ENCODE assay signal across 1 cellular context in genomic region chr9:124771021-124771866, GRCh38.
TF ChIP-seq lines count a peak whose summit lies in the region.

Gene NR6A1, minus strand, starts transcription at chr9:124771311.

TF ChIP-seq in H1, 55 proteins besides CTCF, POLR2A, EP300 and RAD21:
- TF ChIP-seq SP4 (IDR thresholded peaks at IDR 0.05; ENCODE audit: low read length), result peak; percentile 88
- no peak for TF ChIP-seq NRF1 (IDR thresholded peaks at IDR 0.05; ENCODE audit: low read depth, low read length)
- no peak for TF ChIP-seq BACH1 (IDR thresholded peaks at IDR 0.05; ENCODE audit: low read length)
- no peak for TF ChIP-seq RNF2 (IDR thresholded peaks at IDR 0.05; ENCODE audit: borderline replicate concordance, low read depth, low read length, missing control alignments, poor library complexity, severe bottlenecking)
- TF ChIP-seq, protein P1, sequence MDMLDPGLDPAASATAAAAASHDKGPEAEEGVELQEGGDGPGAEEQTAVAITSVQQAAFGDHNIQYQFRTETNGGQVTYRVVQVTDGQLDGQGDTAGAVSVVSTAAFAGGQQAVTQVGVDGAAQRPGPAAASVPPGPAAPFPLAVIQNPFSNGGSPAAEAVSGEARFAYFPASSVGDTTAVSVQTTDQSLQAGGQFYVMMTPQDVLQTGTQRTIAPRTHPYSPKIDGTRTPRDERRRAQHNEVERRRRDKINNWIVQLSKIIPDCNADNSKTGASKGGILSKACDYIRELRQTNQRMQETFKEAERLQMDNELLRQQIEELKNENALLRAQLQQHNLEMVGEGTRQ (IDR thresholded peaks at IDR 0.05; ENCODE audit: low read length), result peak; percentile 78
- TF ChIP-seq, protein P2, sequence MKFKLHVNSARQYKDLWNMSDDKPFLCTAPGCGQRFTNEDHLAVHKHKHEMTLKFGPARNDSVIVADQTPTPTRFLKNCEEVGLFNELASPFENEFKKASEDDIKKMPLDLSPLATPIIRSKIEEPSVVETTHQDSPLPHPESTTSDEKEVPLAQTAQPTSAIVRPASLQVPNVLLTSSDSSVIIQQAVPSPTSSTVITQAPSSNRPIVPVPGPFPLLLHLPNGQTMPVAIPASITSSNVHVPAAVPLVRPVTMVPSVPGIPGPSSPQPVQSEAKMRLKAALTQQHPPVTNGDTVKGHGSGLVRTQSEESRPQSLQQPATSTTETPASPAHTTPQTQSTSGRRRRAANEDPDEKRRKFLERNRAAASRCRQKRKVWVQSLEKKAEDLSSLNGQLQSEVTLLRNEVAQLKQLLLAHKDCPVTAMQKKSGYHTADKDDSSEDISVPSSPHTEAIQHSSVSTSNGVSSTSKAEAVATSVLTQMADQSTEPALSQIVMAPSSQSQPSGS (IDR thresholded peaks at IDR 0.05; ENCODE audit: low read length), result peak; percentile 69; the same call in 1 of the 2 replicates
- TF ChIP-seq SIN3A (conservative IDR thresholded peaks at IDR 0.05 in 1 of 2, IDR thresholded peaks at IDR 0.05 in 1 of 2; ENCODE audit: low read depth in 1 of 2, low read length in 2 of 2), result peak; percentile 33 to 89; a peak in 3 of 4 replicates
- no peak for TF ChIP-seq CBX5 (IDR thresholded peaks at IDR 0.05; ENCODE audit: low read depth, low read length)
- peak; percentile 91 for TF ChIP-seq SP1 (IDR thresholded peaks at IDR 0.05; ENCODE audit: low read depth, low read length)
- TF ChIP-seq CHD1 (IDR thresholded peaks at IDR 0.05; ENCODE audit: low read depth, low read length), result peak; percentile 97
- peak; percentile 64 for TF ChIP-seq TAF1 (IDR thresholded peaks at IDR 0.05; ENCODE audit: low read depth, low read length)
- peak; percentile 7; the same call in 1 of the 2 replicates for TF ChIP-seq ATF3 (IDR thresholded peaks at IDR 0.05; ENCODE audit: insufficient read depth, low read depth, low read length)
- TF ChIP-seq SP2 (IDR thresholded peaks at IDR 0.05; ENCODE audit: low read length), result no peak
- TF ChIP-seq CREB1 (IDR thresholded peaks at IDR 0.05), result peak; percentile 95
- TF ChIP-seq BRCA1 (IDR thresholded peaks at IDR 0.05; ENCODE audit: low read depth, low read length), result peak; percentile 8; the same call in 1 of the 2 replicates
- 0 out of 2 replicates have a peak, but pooled peaks have one; percentile 5 for TF ChIP-seq CHD2 (IDR thresholded peaks at IDR 0.05; ENCODE audit: low read length)
- peak; percentile 99 for TF ChIP-seq JUND (IDR thresholded peaks at IDR 0.05; ENCODE audit: low read length)
- TF ChIP-seq SIX5 (IDR thresholded peaks at IDR 0.05; ENCODE audit: low read depth, low read length), result peak; percentile 93
- TF ChIP-seq, protein P3, sequence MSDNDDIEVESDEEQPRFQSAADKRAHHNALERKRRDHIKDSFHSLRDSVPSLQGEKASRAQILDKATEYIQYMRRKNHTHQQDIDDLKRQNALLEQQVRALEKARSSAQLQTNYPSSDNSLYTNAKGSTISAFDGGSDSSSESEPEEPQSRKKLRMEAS (IDR thresholded peaks at IDR 0.05), result peak; percentile 92
- TF ChIP-seq, protein P4, sequence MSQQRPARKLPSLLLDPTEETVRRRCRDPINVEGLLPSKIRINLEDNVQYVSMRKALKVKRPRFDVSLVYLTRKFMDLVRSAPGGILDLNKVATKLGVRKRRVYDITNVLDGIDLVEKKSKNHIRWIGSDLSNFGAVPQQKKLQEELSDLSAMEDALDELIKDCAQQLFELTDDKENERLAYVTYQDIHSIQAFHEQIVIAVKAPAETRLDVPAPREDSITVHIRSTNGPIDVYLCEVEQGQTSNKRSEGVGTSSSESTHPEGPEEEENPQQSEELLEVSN (IDR thresholded peaks at IDR 0.05), result peak; percentile 28; the same call in 1 of the 2 replicates
- TF ChIP-seq RBBP5 (IDR thresholded peaks at IDR 0.05; ENCODE audit: borderline replicate concordance, low read depth, low read length), result peak; percentile 37; the same call in 1 of the 2 replicates
- peak; percentile 62; the same call in 1 of the 2 replicates for TF ChIP-seq PHF8 (conservative IDR thresholded peaks at IDR 0.05; ENCODE audit: low read depth, low read length)
- peak in 1 of 2 experiments; percentile 58; a peak in 1 of 4 replicates for TF ChIP-seq HDAC2 (IDR thresholded peaks at IDR 0.05; ENCODE audit: borderline replicate concordance in 1 of 2, low read depth in 2 of 2, low read length in 2 of 2)
